Comparison of ENCODE assay signal across 20 cellular contexts in the genomic region with DNA sequence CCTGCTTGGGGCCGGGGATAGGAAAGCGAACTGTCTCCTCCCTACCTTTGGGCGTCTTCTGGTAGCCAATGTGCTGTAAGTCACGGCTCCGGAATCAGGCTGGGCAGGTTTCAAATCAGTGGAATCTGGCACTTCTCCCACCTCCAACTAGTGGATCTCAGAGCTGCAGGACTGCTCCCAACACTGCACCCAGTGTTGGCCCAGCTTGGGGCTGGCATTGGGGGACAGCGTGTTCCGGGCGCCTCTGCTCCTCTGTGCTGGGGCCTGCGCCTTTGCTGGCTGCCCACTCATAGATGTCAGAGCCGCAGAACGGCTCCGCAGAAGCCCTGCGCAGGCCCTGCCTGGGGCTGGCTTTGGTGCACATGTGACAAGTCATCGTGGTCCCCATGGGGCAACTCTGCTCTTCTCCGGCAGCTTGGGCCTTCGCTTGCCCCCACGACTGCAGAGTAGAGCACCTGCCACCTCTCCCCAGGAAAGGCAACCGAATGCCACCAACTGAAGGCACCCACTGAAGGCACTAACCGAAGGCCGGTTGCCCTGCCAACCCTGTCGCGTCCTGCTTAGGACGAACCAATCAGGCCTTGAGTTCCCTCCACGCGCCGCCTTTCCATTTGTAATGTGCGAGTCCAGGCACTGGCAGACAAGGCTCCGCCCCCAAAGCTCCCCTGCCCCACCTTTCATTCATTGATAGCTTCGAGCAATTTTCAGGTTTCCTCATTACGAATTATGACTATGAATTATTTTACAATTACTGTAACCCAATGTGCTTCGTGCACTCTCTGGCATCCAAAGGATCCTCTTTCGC.
DNase-seq lines count a peak whose midpoint lies in the region; ATAC-seq and TF ChIP-seq lines count a peak whose summit lies in the region.
"Had no signal": no experiment of that assay in that cellular context is flagged by ENCODE, and none has a peak within 500 bp of the region (broad histone marks: within the 10 kb centered on the region; RNA-seq: fewer than 3 reads in every experiment).

No MANE protein-coding gene starts in this region.

- peak overlapping the region in 5 of 21 experiments; percentile 11 to 51 (median 25) for H3K27ac ChIP-seq in skin epidermis
- H3K27ac ChIP-seq in smooth muscle cell (ENCODE audit: low read depth) = no peak overlapping the region
- H3K27ac ChIP-seq: hepatocyte, SJSA1, thyroid gland, WERI-Rb-1 had no signal

- H3K4me1 Mint-ChIP-seq in WTC11 = no peaks in the 10 kb centered on the region
- H3K4me1 Mint-ChIP-seq: nephron progenitor cell; stimulated activated effector memory CD8-positive, alpha-beta T cell treated with anti-CD3 and anti-CD28 coated beads, Interleukin-12 subunit alpha, Interleukin-12 subunit beta, amount 100 ng/mL, for 72 hours had no signal

- H3K9me3 ChIP-seq in smooth muscle cell (replicated peaks; ENCODE audit: low read depth) = no peaks in the 10 kb centered on the region
- H3K9me3 ChIP-seq: SJSA1, thyroid gland had no signal

- no peak overlapping the region for H2AFZ ChIP-seq in smooth muscle cell (ENCODE audit: low read depth)
- H2AFZ ChIP-seq: hepatocyte had no signal

- POLR2A ChIA-PET in WTC11 (lab: Charles Lee) = interaction anchor here (0.6 kb wide), 1 partner anchor 9 kb away, joined by 3 read pairs; no protein-coding TSS in a partner anchor

- peaks cover 12% of the 10 kb centered on the region for H3K36me3 Mint-ChIP-seq in WTC11
- H3K36me3 Mint-ChIP-seq: stimulated activated effector memory CD8-positive, alpha-beta T cell treated with anti-CD3 and anti-CD28 coated beads, Interleukin-12 subunit alpha, Interleukin-12 subunit beta, amount 100 ng/mL, for 72 hours had no signal

- no peak overlapping the region for H3K9ac ChIP-seq in smooth muscle cell (ENCODE audit: low read depth)

- H3K36me3 ChIP-seq in smooth muscle cell (ENCODE audit: low read depth) = no peaks in the 10 kb centered on the region
- H3K36me3 ChIP-seq: SJSA1, thyroid gland, WERI-Rb-1 had no signal

- DNase-seq in HPDE6-E6E7 (ENCODE audit: extremely low spot score) (peak; percentile 27), WTC11 (ENCODE audit: low spot score) (no peak), head of caudate nucleus (peak in 31 of 42 donors; percentile 12 to 73 (median 38)), G401 (ENCODE audit: low spot score) (no peak), smooth muscle cell (lab: John Stamatoyannopoulos, UW; ENCODE audit: unreplicated experiment) (no peak), iPS-NIHi11 (ENCODE audit: low spot score) (no peak)
- DNase-seq: activated CD4-positive, alpha-beta T cell treated with anti-CD3 and anti-CD28 coated beads, Interleukin-2, amount 50 U/mL, for 48 hours; activated naive CD4-positive, alpha-beta T cell; midbrain; NCI-H187; NCI-H2227 treated with DMSO at 0.1 percent for 48 hours; NCI-H82; nephron progenitor cell; T-helper 17 cell; WERI-Rb-1 had no signal

- ATAC-seq in WTC11 = peak; percentile 85
- ATAC-seq: stimulated activated effector memory CD8-positive, alpha-beta T cell treated with anti-CD3 and anti-CD28 coated beads, Interleukin-12 subunit alpha, Interleukin-12 subunit beta, amount 100 ng/mL, for 72 hours; T-helper 17 cell had no signal

- H3K27me3 ChIP-seq in smooth muscle cell (ENCODE audit: low read depth) = no peaks in the 10 kb centered on the region
- H3K27me3 ChIP-seq: hepatocyte, SJSA1, thyroid gland had no signal

- no peaks in the 10 kb centered on the region for H3F3A ChIP-seq in smooth muscle cell (ENCODE audit: low read depth)

- no peak overlapping the region for H3K27ac Mint-ChIP-seq in WTC11
- H3K27ac Mint-ChIP-seq: nephron progenitor cell; stimulated activated effector memory CD8-positive, alpha-beta T cell treated with anti-CD3 and anti-CD28 coated beads, Interleukin-12 subunit alpha, Interleukin-12 subunit beta, amount 100 ng/mL, for 72 hours; T-helper 17 cell had no signal

- H3K79me2 ChIP-seq in smooth muscle cell (ENCODE audit: low read depth) = no peaks in the 10 kb centered on the region
- H3K79me2 ChIP-seq: hepatocyte had no signal

- intact Hi-C loops in head of caudate nucleus (cut with DNase I) = no loop called here

- CTCF ChIA-PET in WTC11 (lab: Charles Lee) = interaction anchor here (0.6 kb wide), 1 partner anchor 367 kb away, joined by 4 read pairs; no protein-coding TSS in a partner anchor

- H4K20me1 ChIP-seq in smooth muscle cell (ENCODE audit: low read depth) = no peaks in the 10 kb centered on the region

- no peaks in the 10 kb centered on the region for H3K4me1 ChIP-seq in smooth muscle cell (ENCODE audit: low read depth)
- H3K4me1 ChIP-seq: SJSA1, thyroid gland had no signal

- TF ChIP-seq CTCF in WTC11 (IDR thresholded peaks at IDR 0.05) (no peak), smooth muscle cell (IDR thresholded peaks at IDR 0.05; ENCODE audit: borderline replicate concordance, insufficient read depth, poor library complexity, severe bottlenecking) (no peak)

- no peak overlapping the region for H3K4me2 ChIP-seq in smooth muscle cell
- H3K4me2 ChIP-seq: hepatocyte had no signal

- peaks cover 16% of the 10 kb centered on the region for H3K9me3 Mint-ChIP-seq in WTC11

- in situ Hi-C loops in G401 (cut with HindIII; ENCODE audit: low sequenced_read_pairs) = no loop called here

- no peak overlapping the region for H3K4me3 Mint-ChIP-seq in WTC11
- H3K4me3 Mint-ChIP-seq: nephron progenitor cell; stimulated activated effector memory CD8-positive, alpha-beta T cell treated with anti-CD3 and anti-CD28 coated beads, Interleukin-12 subunit alpha, Interleukin-12 subunit beta, amount 100 ng/mL, for 72 hours; T-helper 17 cell had no signal

- H3K27me3 Mint-ChIP-seq in WTC11 (ENCODE audit: low read depth) = no peaks in the 10 kb centered on the region

- peak overlapping the region in 4 of 7 experiments; percentile 8 to 29 (median 19) for H3K4me3 ChIP-seq in skin epidermis
- H3K4me3 ChIP-seq in smooth muscle cell = no peak overlapping the region
- H3K4me3 ChIP-seq: hepatocyte, SJSA1, thyroid gland had no signal

- WGBS in smooth muscle cell (ENCODE audit: low lambda C conversion rate) = 86% methylated on average over 32 of the region's 32 CpGs

TF ChIP-seq in WTC11, 78 proteins besides CTCF, POLR2A, EP300 and RAD21 (continues in another document):
- TF ChIP-seq TEAD1 (CRISPR knock-in tag; IDR thresholded peaks at IDR 0.05) (no peak), ZNF425 (CRISPR knock-in tag; conservative IDR thresholded peaks at IDR 0.05) (no peak), ZNF219 (CRISPR knock-in tag; IDR thresholded peaks at IDR 0.05; ENCODE audit: borderline replicate concordance) (no peak), NR2C2 (CRISPR knock-in tag; IDR thresholded peaks at IDR 0.05) (no peak), ZMAT4 (CRISPR knock-in tag; IDR thresholded peaks at IDR 0.05) (no peak), ZNF121 (CRISPR knock-in tag; IDR thresholded peaks at IDR 0.05) (no peak), TEAD4 (CRISPR knock-in tag; IDR thresholded peaks at IDR 0.05) (no peak)
- TF ChIP-seq, protein P1, sequence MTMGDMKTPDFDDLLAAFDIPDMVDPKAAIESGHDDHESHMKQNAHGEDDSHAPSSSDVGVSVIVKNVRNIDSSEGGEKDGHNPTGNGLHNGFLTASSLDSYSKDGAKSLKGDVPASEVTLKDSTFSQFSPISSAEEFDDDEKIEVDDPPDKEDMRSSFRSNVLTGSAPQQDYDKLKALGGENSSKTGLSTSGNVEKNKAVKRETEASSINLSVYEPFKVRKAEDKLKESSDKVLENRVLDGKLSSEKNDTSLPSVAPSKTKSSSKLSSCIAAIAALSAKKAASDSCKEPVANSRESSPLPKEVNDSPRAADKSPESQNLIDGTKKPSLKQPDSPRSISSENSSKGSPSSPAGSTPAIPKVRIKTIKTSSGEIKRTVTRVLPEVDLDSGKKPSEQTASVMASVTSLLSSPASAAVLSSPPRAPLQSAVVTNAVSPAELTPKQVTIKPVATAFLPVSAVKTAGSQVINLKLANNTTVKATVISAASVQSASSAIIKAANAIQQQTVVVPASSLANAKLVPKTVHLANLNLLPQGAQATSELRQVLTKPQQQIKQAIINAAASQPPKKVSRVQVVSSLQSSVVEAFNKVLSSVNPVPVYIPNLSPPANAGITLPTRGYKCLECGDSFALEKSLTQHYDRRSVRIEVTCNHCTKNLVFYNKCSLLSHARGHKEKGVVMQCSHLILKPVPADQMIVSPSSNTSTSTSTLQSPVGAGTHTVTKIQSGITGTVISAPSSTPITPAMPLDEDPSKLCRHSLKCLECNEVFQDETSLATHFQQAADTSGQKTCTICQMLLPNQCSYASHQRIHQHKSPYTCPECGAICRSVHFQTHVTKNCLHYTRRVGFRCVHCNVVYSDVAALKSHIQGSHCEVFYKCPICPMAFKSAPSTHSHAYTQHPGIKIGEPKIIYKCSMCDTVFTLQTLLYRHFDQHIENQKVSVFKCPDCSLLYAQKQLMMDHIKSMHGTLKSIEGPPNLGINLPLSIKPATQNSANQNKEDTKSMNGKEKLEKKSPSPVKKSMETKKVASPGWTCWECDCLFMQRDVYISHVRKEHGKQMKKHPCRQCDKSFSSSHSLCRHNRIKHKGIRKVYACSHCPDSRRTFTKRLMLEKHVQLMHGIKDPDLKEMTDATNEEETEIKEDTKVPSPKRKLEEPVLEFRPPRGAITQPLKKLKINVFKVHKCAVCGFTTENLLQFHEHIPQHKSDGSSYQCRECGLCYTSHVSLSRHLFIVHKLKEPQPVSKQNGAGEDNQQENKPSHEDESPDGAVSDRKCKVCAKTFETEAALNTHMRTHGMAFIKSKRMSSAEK (CRISPR knock-in tag; IDR thresholded peaks at IDR 0.05; ENCODE audit: borderline replicate concordance) = no peak

Comparison
In these comparisons a context has a peak if more than half of its experiments do, and no peak if none do; other contexts are left out.
1. DNase-seq: peak in HPDE6-E6E7 (single experiment) and head of caudate nucleus (31 of 42); none in WTC11 (single experiment), G401 (single experiment), smooth muscle cell (single experiment) and iPS-NIHi11 (single experiment).